10 cellular contexts compared by ENCODE assay signal in genomic region chr9:83701769-83702168, GRCh38. TPM values are rescaled to one million over a fixed set of nuclear protein-coding genes. Genes with fewer than 3 reads are reported as not detected.
DNase-seq lines count a peak whose midpoint lies in the region; ATAC-seq and TF ChIP-seq lines count a peak whose summit lies in the region.
"Had no signal": no experiment of that assay in that cellular context is flagged by ENCODE, and none has a peak within 500 bp of the region (broad histone marks: within the 10 kb centered on the region; RNA-seq: fewer than 3 reads in every experiment).

No MANE protein-coding gene starts in this region.

- DNase-seq in CD4-positive, alpha-beta T cell: no peak
- peak; percentile 43 for DNase-seq in HS-27A (ENCODE audit: low read depth)
- peak; percentile 80 for DNase-seq in brain microvascular endothelial cell
- no peak for DNase-seq in mucosa of descending colon
- no peak for DNase-seq in activated CD4-positive, alpha-beta T cell treated with anti-CD3 and anti-CD28 coated beads, Interleukin-2, amount 50 U/mL, for 1 hour
- no peak for DNase-seq in stimulated activated CD4-positive, alpha-beta T cell treated with anti-CD3 and anti-CD28 coated beads, Interleukin-2, amount 100 ng/mL, for 48 hours
- DNase-seq: NCI-H1105 treated with DMSO at 0.1 percent for 48 hours, T1000 had no signal

- peak overlapping the region; percentile 42 for H3K27ac Mint-ChIP-seq in CD4-positive, alpha-beta T cell

- CTCF ChIA-PET in CD4-positive, alpha-beta T cell (lab: Charles Lee): no interaction called here

- H3K27ac ChIP-seq in CD4-positive, alpha-beta T cell (ENCODE audit: low read depth, low read length): no peak overlapping the region
- H3K27ac ChIP-seq in brain microvascular endothelial cell: peak overlapping the region; percentile 46

- H3K4me3 ChIP-seq in brain microvascular endothelial cell (ENCODE audit: low read depth, low read length) (no peak overlapping the region), mucosa of descending colon (no peak overlapping the region)

- peaks cover 37% of the 10 kb centered on the region for H3K36me3 Mint-ChIP-seq in CD4-positive, alpha-beta T cell (ENCODE audit: low read depth)

- H3K27me3 Mint-ChIP-seq in CD4-positive, alpha-beta T cell: no peaks in the 10 kb centered on the region

- POLR2A ChIA-PET in CD4-positive, alpha-beta T cell (lab: Charles Lee): no interaction called here

- ATAC-seq in CD4-positive, alpha-beta T cell (ENCODE audit: poor library complexity): no peak
- peak; percentile 70 for ATAC-seq in mucosa of descending colon
- no peak for ATAC-seq in HG03095 (IDR thresholded peaks at IDR 0.05; ENCODE audit: unreplicated experiment)
- ATAC-seq in GM21360 (IDR thresholded peaks at IDR 0.05; ENCODE audit: unreplicated experiment): no peak

- intact Hi-C loops in CD4-positive, alpha-beta T cell (cut with DNase I, micrococcal nuclease): loop anchor here in 1 of 2 experiments (10.0 kb wide), 2 partner anchors 113 to 283 kb away; partner anchors contain the start of genes GKAP1, HNRNPK and RMI1
- intact Hi-C loops in mucosa of descending colon (cut with DNase I, micrococcal nuclease): no loop called here

- H3K4me1 Mint-ChIP-seq in CD4-positive, alpha-beta T cell (ENCODE audit: low read depth): peaks cover 86% of the 10 kb centered on the region

- in situ Hi-C loops in brain microvascular endothelial cell (cut with HindIII; ENCODE audit: low pct_ligation_motif_present, low sequenced_read_pairs): no loop called here

- H3K4me1 ChIP-seq in mucosa of descending colon (ENCODE audit: low read depth): peaks cover 22% of the 10 kb centered on the region

- H3K9me3 Mint-ChIP-seq in CD4-positive, alpha-beta T cell: no peaks in the 10 kb centered on the region

- no peaks in the 10 kb centered on the region for H3K36me3 ChIP-seq in brain microvascular endothelial cell (replicated peaks)
- H3K36me3 ChIP-seq in mucosa of descending colon (ENCODE audit: low read depth): no peaks in the 10 kb centered on the region

- no peaks in the 10 kb centered on the region for H3K9me3 ChIP-seq in CD4-positive, alpha-beta T cell (ENCODE audit: control insufficient read depth, low read length)
- H3K9me3 ChIP-seq in mucosa of descending colon: no peaks in the 10 kb centered on the region

- H3K4me3 Mint-ChIP-seq in CD4-positive, alpha-beta T cell: peak overlapping the region; percentile 65

- TF ChIP-seq CTCF in CD4-positive, alpha-beta T cell (IDR thresholded peaks at IDR 0.05): no peak
- TF ChIP-seq CTCF in brain microvascular endothelial cell (IDR thresholded peaks at IDR 0.05; ENCODE audit: low read depth, low read length, missing control alignments) (no peak), mucosa of descending colon (IDR thresholded peaks at IDR 0.05) (no peak)

- no peaks in the 10 kb centered on the region for H3K27me3 ChIP-seq in CD4-positive, alpha-beta T cell (ENCODE audit: control insufficient read depth, insufficient read depth, low read length)
- no peaks in the 10 kb centered on the region for H3K27me3 ChIP-seq in brain microvascular endothelial cell (replicated peaks)

RNA-seq across cellular contexts. Expression of gene UBQLN1, which starts 6.0 kb away (rescaled TPM):
- total RNA-seq in CD4-positive, alpha-beta T cell: 100 to 1,000 TPM; 178 to 185 TPM
- total RNA-seq in mucosa of descending colon: 10 to 100 TPM; 74.3 to 100.0 (median 80.6) TPM

Comparison
In these comparisons a context has a peak if more than half of its experiments do, and no peak if none do; other contexts are left out.
1. DNase-seq: peak in HS-27A (single experiment) and brain microvascular endothelial cell (single experiment); none in CD4-positive, alpha-beta T cell (0 of 10), mucosa of descending colon (0 of 3), activated CD4-positive, alpha-beta T cell treated with anti-CD3 and anti-CD28 coated beads, Interleukin-2, amount 50 U/mL, for 1 hour (single experiment) and stimulated activated CD4-positive, alpha-beta T cell treated with anti-CD3 and anti-CD28 coated beads, Interleukin-2, amount 100 ng/mL, for 48 hours (0 of 2).